Comparison of ENCODE assay signal across 18 cellular contexts in genomic region chr3:62605413-62606068, GRCh38.
DNase-seq lines count a peak whose midpoint lies in the region; ATAC-seq, FAIRE-seq and TF ChIP-seq lines count a peak whose summit lies in the region.
"Had no signal": no experiment of that assay in that cellular context is flagged by ENCODE, and none has a peak within 500 bp of the region (broad histone marks: within the 10 kb centered on the region; RNA-seq: fewer than 3 reads in every experiment).

No MANE protein-coding gene starts in this region.

- TF ChIP-seq RAD21 in HepG2 (CRISPR knock-in tag; IDR thresholded peaks at IDR 0.05), result no peak

- CTCF ChIA-PET in HepG2 (lab: Yijun Ruan, JAX; ENCODE audit: low intra/inter-chr PET ratio, low total read pairs), result no interaction called here

- 2% methylated on average over 3 of the region's 3 CpGs for WGBS in HepG2 (ENCODE audit: low lambda C conversion rate)
- whole genome bisulfite sequencing in right lobe of liver (ENCODE audit: insufficient coverage, low coverage, low lambda C conversion rate, missing lambda C conversion rate), result 21% methylated on average over 3 of the region's 3 CpGs
- WGBS in thyroid gland, 2 donors, result 62 to 68% methylated on average over 3 of the region's 3 CpGs

- H2AFZ ChIP-seq in HepG2 (ENCODE audit: low read length), result no peak overlapping the region
- H2AFZ ChIP-seq: GM23338 had no signal

- H3K27me3 Mint-ChIP-seq in glutamatergic neuron (ENCODE audit: unreplicated experiment), result peaks cover 4% of the 10 kb centered on the region
- H3K27me3 Mint-ChIP-seq: CD4-positive, CD25-positive, alpha-beta regulatory T cell had no signal

- in situ Hi-C loops in HepG2 (cut with HindIII; ENCODE audit: extremely low pct_ligation_motif_present, low pct_unique_long_range_greater_than_20kb), result no loop called here

- no peaks in the 10 kb centered on the region for H3K36me3 Mint-ChIP-seq in glutamatergic neuron (ENCODE audit: unreplicated experiment)
- H3K36me3 Mint-ChIP-seq in stimulated activated effector memory CD8-positive, alpha-beta T cell treated with anti-CD3 and anti-CD28 coated beads, Interleukin-12 subunit alpha, Interleukin-12 subunit beta, amount 100 ng/mL, for 72 hours, result no peaks in the 10 kb centered on the region
- H3K36me3 Mint-ChIP-seq: CD4-positive, CD25-positive, alpha-beta regulatory T cell had no signal

- H3K27me3 ChIP-seq in HepG2 (ENCODE audit: control insufficient read depth in 1 of 2, insufficient read depth in 2 of 2, low read length in 2 of 2) (no peaks in the 10 kb centered on the region), right lobe of liver (no peaks in the 10 kb centered on the region), WERI-Rb-1 (ENCODE audit: insufficient read depth, low read depth, severe bottlenecking) (no peaks in the 10 kb centered on the region), thyroid gland (no peaks in the 10 kb centered on the region)

- POLR2A ChIA-PET in HepG2 (lab: Yijun Ruan, JAX), result no interaction called here

- ATAC-seq in HepG2 (no peak), right lobe of liver (no peak), HG03439 (IDR thresholded peaks at IDR 0.05; ENCODE audit: unreplicated experiment) (no peak)
- no peak for ATAC-seq in stimulated activated effector memory CD8-positive, alpha-beta T cell treated with anti-CD3 and anti-CD28 coated beads, Interleukin-12 subunit alpha, Interleukin-12 subunit beta, amount 100 ng/mL, for 72 hours
- ATAC-seq: GM23338, Right ventricle myocardium inferior had no signal

- no peak for DNase-seq in HepG2 (ENCODE audit: low spot score)
- no peak for DNase-seq in right lobe of liver
- DNase-seq in WERI-Rb-1, result peak; percentile 14
- no peak for DNase-seq in glutamatergic neuron
- DNase-seq in thyroid gland, result no peak
- no peak for DNase-seq in stimulated activated effector memory CD8-positive, alpha-beta T cell treated with anti-CD3 and anti-CD28 coated beads, Interleukin-12 subunit alpha, Interleukin-12 subunit beta, amount 100 ng/mL, for 72 hours (ENCODE audit: low spot score in 2 of 2)
- DNase-seq in stimulated activated CD4-positive, alpha-beta T cell treated with anti-CD3 and anti-CD28 coated beads, Interleukin-15, amount 100 ng/mL, for 24 hours, result no peak
- DNase-seq: CD4-positive, CD25-positive, alpha-beta regulatory T cell; DMS79 treated with DMSO at 0.1 percent for 48 hours; NCI-H2029; NCI-H345; NCI-H748 treated with DMSO at 0.1 percent for 48 hours had no signal

- no peaks in the 10 kb centered on the region for H3K9me3 Mint-ChIP-seq in glutamatergic neuron (ENCODE audit: unreplicated experiment)
- no peaks in the 10 kb centered on the region for H3K9me3 Mint-ChIP-seq in stimulated activated effector memory CD8-positive, alpha-beta T cell treated with anti-CD3 and anti-CD28 coated beads, Interleukin-12 subunit alpha, Interleukin-12 subunit beta, amount 100 ng/mL, for 72 hours
- H3K9me3 Mint-ChIP-seq: GM23338 had no signal

- no peak overlapping the region for H3K9ac ChIP-seq in HepG2 (ENCODE audit: insufficient read depth, low read depth, low read length)

- TF ChIP-seq EP300 in HepG2 (IDR thresholded peaks at IDR 0.05; ENCODE audit: low read depth in 2 of 2, low read length in 2 of 2), result no peak
- no peak for TF ChIP-seq EP300 in HepG2 (CRISPR knock-in tag; IDR thresholded peaks at IDR 0.05; ENCODE audit: borderline replicate concordance)

- TF ChIP-seq CTCF in HepG2 (CRISPR knock-in tag; IDR thresholded peaks at IDR 0.05), result no peak
- TF ChIP-seq CTCF in right lobe of liver (IDR thresholded peaks at IDR 0.05), result no peak
- no peak for TF ChIP-seq CTCF in WERI-Rb-1 (IDR thresholded peaks at IDR 0.05; ENCODE audit: low read depth, low read length)
- TF ChIP-seq CTCF in glutamatergic neuron (IDR thresholded peaks at IDR 0.05; ENCODE audit: partially characterized antibody, unreplicated experiment), result no peak
- no peak for TF ChIP-seq CTCF in thyroid gland (IDR thresholded peaks at IDR 0.05)

- peak overlapping the region; percentile 13 for H3K4me3 Mint-ChIP-seq in glutamatergic neuron (ENCODE audit: unreplicated experiment)
- H3K4me3 Mint-ChIP-seq in stimulated activated effector memory CD8-positive, alpha-beta T cell treated with anti-CD3 and anti-CD28 coated beads, Interleukin-12 subunit alpha, Interleukin-12 subunit beta, amount 100 ng/mL, for 72 hours, result no peak overlapping the region
- H3K4me3 Mint-ChIP-seq: CD4-positive, CD25-positive, alpha-beta regulatory T cell; GM23338 had no signal

- TF ChIP-seq POLR2A in HepG2 (IDR thresholded peaks at IDR 0.05; ENCODE audit: insufficient read depth in 1 of 2, low read depth in 2 of 2, low read length in 2 of 2) (no peak), right lobe of liver (IDR thresholded peaks at IDR 0.05) (no peak), thyroid gland (IDR thresholded peaks at IDR 0.05) (no peak)

- H3K27ac ChIP-seq in HepG2 (ENCODE audit: extremely low read length, insufficient read depth, low read length), result no peak overlapping the region
- H3K27ac ChIP-seq in right lobe of liver, result no peak overlapping the region
- no peak overlapping the region for H3K27ac ChIP-seq in WERI-Rb-1
- peak overlapping the region; percentile 80 to 94 (median 86) for H3K27ac ChIP-seq in thyroid gland
- H3K27ac ChIP-seq: SK-N-MC had no signal

- no TSS peak for BruUV-seq in HepG2 (replicated peaks; lab: Mats Ljungman, UMichigan)

- H3K36me3 ChIP-seq in HepG2 (replicated peaks in 1 of 2; ENCODE audit: control insufficient read depth in 1 of 2, insufficient read depth in 2 of 2, low read length in 2 of 2), result no peaks in the 10 kb centered on the region
- no peaks in the 10 kb centered on the region for H3K36me3 ChIP-seq in right lobe of liver
- H3K36me3 ChIP-seq in WERI-Rb-1, result no peaks in the 10 kb centered on the region
- H3K36me3 ChIP-seq in thyroid gland, result no peaks in the 10 kb centered on the region

- no peaks in the 10 kb centered on the region for H4K20me1 ChIP-seq in HepG2 (ENCODE audit: insufficient read depth, low read length)

- H3K4me3 ChIP-seq in HepG2 (replicated peaks in 1 of 3; ENCODE audit: insufficient read depth in 1 of 3, low read depth in 2 of 3, low read length in 3 of 3), result no peak overlapping the region
- H3K4me3 ChIP-seq in right lobe of liver, result no peak overlapping the region
- H3K4me3 ChIP-seq in WERI-Rb-1 (ENCODE audit: low read depth, low read length), result no peak overlapping the region
- no peak overlapping the region for H3K4me3 ChIP-seq in thyroid gland (replicated peaks in 1 of 3)
- H3K4me3 ChIP-seq: GM23338, SK-N-MC had no signal

- peaks cover 35% of the 10 kb centered on the region for H3K4me1 Mint-ChIP-seq in glutamatergic neuron (ENCODE audit: low read depth, unreplicated experiment)
- no peaks in the 10 kb centered on the region for H3K4me1 Mint-ChIP-seq in stimulated activated effector memory CD8-positive, alpha-beta T cell treated with anti-CD3 and anti-CD28 coated beads, Interleukin-12 subunit alpha, Interleukin-12 subunit beta, amount 100 ng/mL, for 72 hours
- H3K4me1 Mint-ChIP-seq: CD4-positive, CD25-positive, alpha-beta regulatory T cell had no signal

- H3K4me2 ChIP-seq in HepG2 (ENCODE audit: low read depth, low read length), result no peak overlapping the region
- H3K4me2 ChIP-seq: GM23338 had no signal

- peak overlapping the region; percentile 11 for H3K27ac Mint-ChIP-seq in glutamatergic neuron (ENCODE audit: unreplicated experiment)
- H3K27ac Mint-ChIP-seq in stimulated activated effector memory CD8-positive, alpha-beta T cell treated with anti-CD3 and anti-CD28 coated beads, Interleukin-12 subunit alpha, Interleukin-12 subunit beta, amount 100 ng/mL, for 72 hours, result no peak overlapping the region
- H3K27ac Mint-ChIP-seq: CD4-positive, CD25-positive, alpha-beta regulatory T cell; GM23338 had no signal

- no peaks in the 10 kb centered on the region for H3K9me3 ChIP-seq in HepG2 (ENCODE audit: low read length)
- no peaks in the 10 kb centered on the region for H3K9me3 ChIP-seq in right lobe of liver
- no peaks in the 10 kb centered on the region for H3K9me3 ChIP-seq in WERI-Rb-1 (ENCODE audit: severe bottlenecking)
- H3K9me3 ChIP-seq in thyroid gland, result no peaks in the 10 kb centered on the region

- FAIRE-seq in HepG2 (lab: Jason Lieb, UNC), result no peak
- FAIRE-seq: G401.6, GM12891 had no signal

- intact Hi-C loops in HepG2 (cut with micrococcal nuclease; ENCODE audit: unreplicated experiment) (no loop called here), right lobe of liver (cut with DNase I) (no loop called here), thyroid gland (cut with DNase I) (no loop called here)

- no peaks in the 10 kb centered on the region for H3K79me2 ChIP-seq in HepG2 (ENCODE audit: insufficient read depth, low read length)

- no peaks in the 10 kb centered on the region for H3K4me1 ChIP-seq in HepG2 (ENCODE audit: insufficient read depth, low read length)
- H3K4me1 ChIP-seq in right lobe of liver, result no peaks in the 10 kb centered on the region
- H3K4me1 ChIP-seq in thyroid gland, result peaks cover 42 to 45% of the 10 kb centered on the region in 2 donors

TF ChIP-seq in HepG2, 621 proteins besides CTCF, POLR2A, EP300 and RAD21 (continues in another document):
- no peak for TF ChIP-seq SP140L (CRISPR knock-in tag; IDR thresholded peaks at IDR 0.05; ENCODE audit: borderline replicate concordance)
- no peak for TF ChIP-seq ZNF205 (CRISPR knock-in tag; IDR thresholded peaks at IDR 0.05)
- no peak for TF ChIP-seq HMG20A (CRISPR knock-in tag; IDR thresholded peaks at IDR 0.05; ENCODE audit: borderline replicate concordance)
- no peak for TF ChIP-seq JUN (CRISPR knock-in tag; IDR thresholded peaks at IDR 0.05)
- TF ChIP-seq KAT7 (CRISPR knock-in tag; IDR thresholded peaks at IDR 0.05; ENCODE audit: borderline replicate concordance), result no peak
- peak; percentile 80 for TF ChIP-seq MAFF (IDR thresholded peaks at IDR 0.05; ENCODE audit: low read depth, low read length)
- no peak for TF ChIP-seq ZFP36L1 (CRISPR knock-in tag; IDR thresholded peaks at IDR 0.05)
- TF ChIP-seq BCLAF1 (IDR thresholded peaks at IDR 0.05), result no peak

Comparison
In these comparisons a context has a peak if more than half of its experiments do, and no peak if none do; other contexts are left out.
1. H3K27ac ChIP-seq: peak in thyroid gland (3 of 3); none in HepG2 (single experiment), right lobe of liver (0 of 3) and WERI-Rb-1 (single experiment).